In the genomic region with DNA sequence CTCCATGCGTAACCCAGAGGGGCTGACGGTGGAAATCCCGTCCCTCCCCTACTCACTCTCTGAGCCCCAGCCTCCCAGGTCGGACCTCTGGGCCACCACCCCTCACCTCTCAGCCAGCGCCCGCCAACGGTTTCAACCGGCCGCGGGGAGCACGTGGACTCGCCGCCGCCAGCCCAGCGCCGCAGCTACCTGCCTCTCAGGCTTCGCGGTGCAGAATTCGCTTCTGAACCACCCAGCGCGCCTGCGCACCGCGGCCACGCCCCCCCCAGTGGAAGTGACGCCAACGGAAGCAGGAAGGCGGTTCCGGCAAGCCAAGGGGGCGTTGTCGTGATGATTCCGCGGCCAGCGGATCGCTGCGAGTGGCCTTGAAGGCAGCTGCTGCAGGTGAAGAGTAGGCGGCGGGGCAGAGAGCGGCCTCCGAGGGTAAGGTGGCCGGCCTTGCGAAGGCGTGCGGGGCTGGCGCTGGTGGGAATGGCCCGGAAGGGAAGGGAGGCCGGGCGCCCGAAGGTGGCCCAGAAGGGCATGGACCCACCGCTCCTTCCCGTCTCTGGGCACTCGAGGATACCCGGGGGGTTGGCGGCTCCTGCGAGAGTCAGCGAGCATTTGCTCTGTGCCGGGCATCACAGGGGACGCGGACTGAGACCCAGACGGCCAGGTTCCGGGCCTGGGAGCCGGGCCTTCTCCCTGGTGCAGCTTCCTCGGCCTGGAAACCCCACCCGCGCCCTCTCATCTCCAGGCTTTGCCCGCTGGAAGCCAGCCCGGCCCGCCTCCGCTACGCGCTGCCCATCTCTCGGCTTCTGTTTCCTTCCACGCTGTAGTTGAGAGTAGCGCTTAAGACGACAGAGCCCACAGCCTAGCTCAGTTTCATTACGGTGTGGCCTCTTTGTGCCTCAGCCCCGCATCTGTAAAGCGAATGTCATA, we compare ENCODE assay signal across 1 cellular context.
TF ChIP-seq lines count a peak whose summit lies in the region.

A gene with protein sequence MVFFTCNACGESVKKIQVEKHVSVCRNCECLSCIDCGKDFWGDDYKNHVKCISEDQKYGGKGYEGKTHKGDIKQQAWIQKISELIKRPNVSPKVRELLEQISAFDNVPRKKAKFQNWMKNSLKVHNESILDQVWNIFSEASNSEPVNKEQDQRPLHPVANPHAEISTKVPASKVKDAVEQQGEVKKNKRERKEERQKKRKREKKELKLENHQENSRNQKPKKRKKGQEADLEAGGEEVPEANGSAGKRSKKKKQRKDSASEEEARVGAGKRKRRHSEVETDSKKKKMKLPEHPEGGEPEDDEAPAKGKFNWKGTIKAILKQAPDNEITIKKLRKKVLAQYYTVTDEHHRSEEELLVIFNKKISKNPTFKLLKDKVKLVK (minus strand): TSS at position 225 of the 921 bp plus-strand sequence. CDS start 6,412 bp downstream, outside the sequence.
A gene with protein sequence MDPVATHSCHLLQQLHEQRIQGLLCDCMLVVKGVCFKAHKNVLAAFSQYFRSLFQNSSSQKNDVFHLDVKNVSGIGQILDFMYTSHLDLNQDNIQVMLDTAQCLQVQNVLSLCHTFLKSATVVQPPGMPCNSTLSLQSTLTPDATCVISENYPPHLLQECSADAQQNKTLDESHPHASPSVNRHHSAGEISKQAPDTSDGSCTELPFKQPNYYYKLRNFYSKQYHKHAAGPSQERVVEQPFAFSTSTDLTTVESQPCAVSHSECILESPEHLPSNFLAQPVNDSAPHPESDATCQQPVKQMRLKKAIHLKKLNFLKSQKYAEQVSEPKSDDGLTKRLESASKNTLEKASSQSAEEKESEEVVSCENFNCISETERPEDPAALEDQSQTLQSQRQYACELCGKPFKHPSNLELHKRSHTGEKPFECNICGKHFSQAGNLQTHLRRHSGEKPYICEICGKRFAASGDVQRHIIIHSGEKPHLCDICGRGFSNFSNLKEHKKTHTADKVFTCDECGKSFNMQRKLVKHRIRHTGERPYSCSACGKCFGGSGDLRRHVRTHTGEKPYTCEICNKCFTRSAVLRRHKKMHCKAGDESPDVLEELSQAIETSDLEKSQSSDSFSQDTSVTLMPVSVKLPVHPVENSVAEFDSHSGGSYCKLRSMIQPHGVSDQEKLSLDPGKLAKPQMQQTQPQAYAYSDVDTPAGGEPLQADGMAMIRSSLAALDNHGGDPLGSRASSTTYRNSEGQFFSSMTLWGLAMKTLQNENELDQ (plus strand): TSS at position 322 of the 921 bp plus-strand sequence. CDS start 9,695 bp downstream, outside the sequence.

TF ChIP-seq in HCT116, 20 proteins besides CTCF, POLR2A, EP300 and RAD21:
- TF ChIP-seq, protein P1, sequence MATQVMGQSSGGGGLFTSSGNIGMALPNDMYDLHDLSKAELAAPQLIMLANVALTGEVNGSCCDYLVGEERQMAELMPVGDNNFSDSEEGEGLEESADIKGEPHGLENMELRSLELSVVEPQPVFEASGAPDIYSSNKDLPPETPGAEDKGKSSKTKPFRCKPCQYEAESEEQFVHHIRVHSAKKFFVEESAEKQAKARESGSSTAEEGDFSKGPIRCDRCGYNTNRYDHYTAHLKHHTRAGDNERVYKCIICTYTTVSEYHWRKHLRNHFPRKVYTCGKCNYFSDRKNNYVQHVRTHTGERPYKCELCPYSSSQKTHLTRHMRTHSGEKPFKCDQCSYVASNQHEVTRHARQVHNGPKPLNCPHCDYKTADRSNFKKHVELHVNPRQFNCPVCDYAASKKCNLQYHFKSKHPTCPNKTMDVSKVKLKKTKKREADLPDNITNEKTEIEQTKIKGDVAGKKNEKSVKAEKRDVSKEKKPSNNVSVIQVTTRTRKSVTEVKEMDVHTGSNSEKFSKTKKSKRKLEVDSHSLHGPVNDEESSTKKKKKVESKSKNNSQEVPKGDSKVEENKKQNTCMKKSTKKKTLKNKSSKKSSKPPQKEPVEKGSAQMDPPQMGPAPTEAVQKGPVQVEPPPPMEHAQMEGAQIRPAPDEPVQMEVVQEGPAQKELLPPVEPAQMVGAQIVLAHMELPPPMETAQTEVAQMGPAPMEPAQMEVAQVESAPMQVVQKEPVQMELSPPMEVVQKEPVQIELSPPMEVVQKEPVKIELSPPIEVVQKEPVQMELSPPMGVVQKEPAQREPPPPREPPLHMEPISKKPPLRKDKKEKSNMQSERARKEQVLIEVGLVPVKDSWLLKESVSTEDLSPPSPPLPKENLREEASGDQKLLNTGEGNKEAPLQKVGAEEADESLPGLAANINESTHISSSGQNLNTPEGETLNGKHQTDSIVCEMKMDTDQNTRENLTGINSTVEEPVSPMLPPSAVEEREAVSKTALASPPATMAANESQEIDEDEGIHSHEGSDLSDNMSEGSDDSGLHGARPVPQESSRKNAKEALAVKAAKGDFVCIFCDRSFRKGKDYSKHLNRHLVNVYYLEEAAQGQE (IDR thresholded peaks at IDR 0.05; ENCODE audit: low read depth), result no peak
- peak; percentile 99 for TF ChIP-seq SIN3A (IDR thresholded peaks at IDR 0.05; ENCODE audit: low read depth)
- TF ChIP-seq, protein P2, sequence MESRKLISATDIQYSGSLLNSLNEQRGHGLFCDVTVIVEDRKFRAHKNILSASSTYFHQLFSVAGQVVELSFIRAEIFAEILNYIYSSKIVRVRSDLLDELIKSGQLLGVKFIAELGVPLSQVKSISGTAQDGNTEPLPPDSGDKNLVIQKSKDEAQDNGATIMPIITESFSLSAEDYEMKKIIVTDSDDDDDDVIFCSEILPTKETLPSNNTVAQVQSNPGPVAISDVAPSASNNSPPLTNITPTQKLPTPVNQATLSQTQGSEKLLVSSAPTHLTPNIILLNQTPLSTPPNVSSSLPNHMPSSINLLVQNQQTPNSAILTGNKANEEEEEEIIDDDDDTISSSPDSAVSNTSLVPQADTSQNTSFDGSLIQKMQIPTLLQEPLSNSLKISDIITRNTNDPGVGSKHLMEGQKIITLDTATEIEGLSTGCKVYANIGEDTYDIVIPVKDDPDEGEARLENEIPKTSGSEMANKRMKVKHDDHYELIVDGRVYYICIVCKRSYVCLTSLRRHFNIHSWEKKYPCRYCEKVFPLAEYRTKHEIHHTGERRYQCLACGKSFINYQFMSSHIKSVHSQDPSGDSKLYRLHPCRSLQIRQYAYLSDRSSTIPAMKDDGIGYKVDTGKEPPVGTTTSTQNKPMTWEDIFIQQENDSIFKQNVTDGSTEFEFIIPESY (IDR thresholded peaks at IDR 0.05; ENCODE audit: extremely low read depth, insufficient replicate concordance, low read length), result no peak
- TF ChIP-seq EGR1 (IDR thresholded peaks at IDR 0.05; ENCODE audit: low read depth), result peak; percentile 47; the same call in 1 of the 2 replicates
- TF ChIP-seq CEBPB (IDR thresholded peaks at IDR 0.05; ENCODE audit: low read depth), result no peak
- no peak for TF ChIP-seq SRF (IDR thresholded peaks at IDR 0.05; ENCODE audit: low read depth)
- no peak for TF ChIP-seq CBX3 (IDR thresholded peaks at IDR 0.05; ENCODE audit: low read depth)
- TF ChIP-seq POLR2AphosphoS5 (IDR thresholded peaks at IDR 0.05; ENCODE audit: low read depth, low read length), result peak; percentile 85
- no peak for TF ChIP-seq TCF7L2 (IDR thresholded peaks at IDR 0.05; ENCODE audit: borderline replicate concordance, extremely low read depth, insufficient read depth, insufficient read length)
- TF ChIP-seq YY1 (IDR thresholded peaks at IDR 0.05; ENCODE audit: extremely low read depth, insufficient replicate concordance, low read depth, low read length), result no peak
- peak; percentile 55 for TF ChIP-seq ZFX (IDR thresholded peaks at IDR 0.05)
- TF ChIP-seq FOSL1 (IDR thresholded peaks at IDR 0.05; ENCODE audit: low read depth), result no peak
- no peak for TF ChIP-seq EZH2 (IDR thresholded peaks at IDR 0.05)
- TF ChIP-seq ELF1 (IDR thresholded peaks at IDR 0.05; ENCODE audit: borderline replicate concordance, low read depth), result peak; percentile 65
- TF ChIP-seq, protein P3, sequence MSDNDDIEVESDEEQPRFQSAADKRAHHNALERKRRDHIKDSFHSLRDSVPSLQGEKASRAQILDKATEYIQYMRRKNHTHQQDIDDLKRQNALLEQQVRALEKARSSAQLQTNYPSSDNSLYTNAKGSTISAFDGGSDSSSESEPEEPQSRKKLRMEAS (IDR thresholded peaks at IDR 0.05), result peak; percentile 99
- TF ChIP-seq, protein P4, sequence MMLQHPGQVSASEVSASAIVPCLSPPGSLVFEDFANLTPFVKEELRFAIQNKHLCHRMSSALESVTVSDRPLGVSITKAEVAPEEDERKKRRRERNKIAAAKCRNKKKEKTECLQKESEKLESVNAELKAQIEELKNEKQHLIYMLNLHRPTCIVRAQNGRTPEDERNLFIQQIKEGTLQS (IDR thresholded peaks at IDR 0.05), result no peak
- TF ChIP-seq EZH2phosphoT487 (IDR thresholded peaks at IDR 0.05; ENCODE audit: borderline replicate concordance), result no peak
- TF ChIP-seq JUND (IDR thresholded peaks at IDR 0.05), result no peak
- no peak for TF ChIP-seq ZNF274 (IDR thresholded peaks at IDR 0.05; ENCODE audit: low read depth, low read length)
- peak; percentile 63 for TF ChIP-seq SP1 (IDR thresholded peaks at IDR 0.05; ENCODE audit: low read depth)
